In genomic region chr18:8893628-8894231, GRCh38 we compare ENCODE assay signal across 16 cellular contexts.
"Had no signal": no experiment of that assay in that cellular context is flagged by ENCODE, and none has a peak within 500 bp of the region (broad histone marks: within the 10 kb centered on the region; RNA-seq: fewer than 3 reads in every experiment).

No MANE protein-coding gene starts in this region.

- DNase-seq: cortex of kidney; effector memory CD8-positive, alpha-beta T cell; hypothalamus; left ventricle myocardium superior; lower lobe of right lung; midbrain; naive thymus-derived CD4-positive, alpha-beta T cell; pancreas; right cardiac atrium; sigmoid colon; stimulated activated CD4-positive, alpha-beta T cell treated with anti-CD3 and anti-CD28 coated beads, Interleukin-2, amount 100 ng/mL, for 24 hours; stimulated activated CD4-positive, alpha-beta T cell treated with anti-CD3 and anti-CD28 coated beads, Interleukin-4, amount 100 ng/mL, for 24 hours; stimulated activated naive CD4-positive, alpha-beta T cell treated with Interleukin-2 at 50 U/mL for 16 hours; stomach; thyroid gland had no signal

- H3K9me3 ChIP-seq: lower lobe of right lung, pancreas, thyroid gland had no signal

- H3K36me3 ChIP-seq: lower lobe of right lung, pancreas, sigmoid colon, stomach, thyroid gland, vagina had no signal

- H3K4me3 ChIP-seq: lower lobe of right lung, pancreas, sigmoid colon, stomach, thyroid gland, vagina had no signal

- H3K27me3 ChIP-seq: pancreas, sigmoid colon, stomach, thyroid gland, vagina had no signal

- H3K27ac ChIP-seq: lower lobe of right lung, pancreas, sigmoid colon, stomach, thyroid gland, vagina had no signal
